Comparison of ENCODE assay signal across 8 cellular contexts in genomic region chr12:108773798-108774788, GRCh38. TPM values are rescaled to one million over a fixed set of nuclear protein-coding genes. Genes with fewer than 3 reads are reported as not detected.
DNase-seq lines count a peak whose midpoint lies in the region; TF ChIP-seq lines count a peak whose summit lies in the region.

No MANE protein-coding gene starts in this region.

- no peak overlapping the region for H3K4me3 ChIP-seq in astrocyte of the spinal cord (ENCODE audit: low read depth, low read length)
- no peak overlapping the region for H3K4me3 ChIP-seq in skin epidermis

- no peak for TF ChIP-seq CTCF in astrocyte of the spinal cord (IDR thresholded peaks at IDR 0.05; ENCODE audit: low read depth, low read length)

- no peaks in the 10 kb centered on the region for H3K4me1 Mint-ChIP-seq in activated naive CD8-positive, alpha-beta T cell treated with anti-CD3 and anti-CD28 coated beads for 36 hours

- in situ Hi-C loops in astrocyte of the spinal cord (cut with HindIII; ENCODE audit: low sequenced_read_pairs) = no loop called here

- H3K36me3 Mint-ChIP-seq in activated naive CD8-positive, alpha-beta T cell treated with anti-CD3 and anti-CD28 coated beads for 36 hours = no peaks in the 10 kb centered on the region

- DNase-seq in AG20443 (ENCODE audit: low spot score) (peak; percentile 89), NCI-H1417 (lab: John Stamatoyannopoulos, UW) (peak; percentile 25 to 90 (median 73)), astrocyte of the spinal cord (ENCODE audit: low read depth, low spot score) (peak; percentile 80), hypothalamus (lab: John Stamatoyannopoulos, UW) (peak in 41 of 51 donors; percentile 5 to 78 (median 23)), iPS-NIHi7 (ENCODE audit: extremely low spot score) (no peak)
- DNase-seq in activated CD4-positive, alpha-beta T cell treated with anti-CD3 and anti-CD28 coated beads, Interleukin-2, amount 50 U/mL, for 48 hours = no peak
- no peak for DNase-seq in activated naive CD8-positive, alpha-beta T cell treated with anti-CD3 and anti-CD28 coated beads for 36 hours

- peak overlapping the region in 15 of 21 experiments; percentile 15 to 79 (median 59) for H3K27ac ChIP-seq in skin epidermis

- H3K27me3 Mint-ChIP-seq in activated naive CD8-positive, alpha-beta T cell treated with anti-CD3 and anti-CD28 coated beads for 36 hours = peaks cover 4% of the 10 kb centered on the region

- H3K27ac Mint-ChIP-seq in activated naive CD8-positive, alpha-beta T cell treated with anti-CD3 and anti-CD28 coated beads for 36 hours = no peak overlapping the region

- H3K9me3 Mint-ChIP-seq in activated naive CD8-positive, alpha-beta T cell treated with anti-CD3 and anti-CD28 coated beads for 36 hours = no peaks in the 10 kb centered on the region

- no peak overlapping the region for H3K4me3 Mint-ChIP-seq in activated naive CD8-positive, alpha-beta T cell treated with anti-CD3 and anti-CD28 coated beads for 36 hours

RNA-seq across cellular contexts. Expression of gene CORO1C, which starts 42.8 kb away (rescaled TPM):
- total RNA-seq in activated naive CD8-positive, alpha-beta T cell treated with anti-CD3 and anti-CD28 coated beads for 36 hours = 10 to 100 TPM; 87.4 to 90.6 TPM

Comparison
In these comparisons a context has a peak if more than half of its experiments do, and no peak if none do; other contexts are left out.
1. DNase-seq: peak in AG20443 (single experiment), NCI-H1417 (3 of 3), astrocyte of the spinal cord (single experiment) and hypothalamus (41 of 51); none in activated CD4-positive, alpha-beta T cell treated with anti-CD3 and anti-CD28 coated beads, Interleukin-2, amount 50 U/mL, for 48 hours (0 of 2), activated naive CD8-positive, alpha-beta T cell treated with anti-CD3 and anti-CD28 coated beads for 36 hours (single experiment) and iPS-NIHi7 (single experiment).